10 cellular contexts compared by ENCODE assay signal in the genomic region with DNA sequence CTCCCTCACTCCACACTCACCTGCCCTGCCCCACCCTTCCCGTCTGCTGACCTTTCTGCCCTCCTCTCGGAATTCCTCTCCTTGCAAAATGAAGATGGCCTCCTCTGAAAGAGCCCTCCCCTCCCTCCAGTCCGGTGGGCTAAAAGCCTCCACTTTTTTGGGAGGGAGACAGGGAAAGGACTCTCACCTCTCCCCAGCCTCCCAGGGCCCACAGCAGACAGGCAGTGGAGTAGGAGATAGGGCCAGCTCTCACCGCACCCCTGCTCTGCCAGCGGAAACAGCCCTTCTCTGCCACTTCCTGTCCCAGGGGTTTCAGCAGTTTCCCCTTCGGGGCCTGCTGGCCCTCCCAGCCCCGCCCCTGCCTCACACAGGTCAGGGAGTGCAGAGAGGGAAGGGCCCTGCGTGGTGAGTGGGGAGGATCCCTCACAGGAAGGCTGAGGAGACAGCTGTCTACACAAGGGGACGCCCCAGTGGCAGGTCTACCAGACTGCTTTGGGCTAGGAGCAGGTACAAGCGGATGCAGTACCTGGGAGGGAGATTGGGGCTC. TPM values are rescaled to one million over a fixed set of nuclear protein-coding genes. Genes with fewer than 3 reads are reported as not detected.
A peak's percentile ranks its signal among the peaks of the same experiment; 100 is the strongest.
DNase-seq lines count a peak whose midpoint lies in the region; ATAC-seq and TF ChIP-seq lines count a peak whose summit lies in the region.
"Had no signal": no experiment of that assay in that cellular context is flagged by ENCODE, and none has a peak within 500 bp of the region (broad histone marks: within the 10 kb centered on the region; RNA-seq: fewer than 3 reads in every experiment).

No MANE protein-coding gene starts in this region.

- peak; percentile 79 for DNase-seq in RPMI8226
- DNase-seq in activated effector memory CD4-positive, alpha-beta T cell treated with anti-CD3 and anti-CD28 coated beads, Interleukin-2, amount 50 U/mL, for 16 hours, result peak; percentile 91
- no peak for DNase-seq in type B pancreatic cell (ENCODE audit: extremely low spot score, unreplicated experiment)
- DNase-seq in nephron progenitor cell, result no peak
- DNase-seq in ovary, result no peak

- peaks cover 4% of the 10 kb centered on the region for H3K36me3 Mint-ChIP-seq in type B pancreatic cell
- H3K36me3 Mint-ChIP-seq in nephron progenitor cell (ENCODE audit: low read depth), result no peaks in the 10 kb centered on the region
- H3K36me3 Mint-ChIP-seq: brain had no signal

- peaks cover 45% of the 10 kb centered on the region for H3K4me1 ChIP-seq in mucosa of stomach (ENCODE audit: control insufficient read depth, insufficient read depth, low read length)
- peaks cover 8% of the 10 kb centered on the region for H3K4me1 ChIP-seq in ovary (ENCODE audit: insufficient read depth)

- intact Hi-C loops in ovary (cut with DNase I), result no loop called here

- H3K9me3 ChIP-seq in mucosa of stomach (ENCODE audit: control insufficient read depth, low read length) (no peaks in the 10 kb centered on the region), ovary (no peaks in the 10 kb centered on the region)
- H3K9me3 ChIP-seq: thoracic aorta had no signal

- H3K27me3 Mint-ChIP-seq in type B pancreatic cell (no peaks in the 10 kb centered on the region), nephron progenitor cell (ENCODE audit: low read depth, poor library complexity) (peaks cover 7% of the 10 kb centered on the region)

- no peaks in the 10 kb centered on the region for H3K36me3 ChIP-seq in mucosa of stomach (ENCODE audit: control insufficient read depth, insufficient read depth, low read length)
- no peaks in the 10 kb centered on the region for H3K36me3 ChIP-seq in ovary
- H3K36me3 ChIP-seq: thoracic aorta had no signal

- H3K27me3 ChIP-seq in mucosa of stomach (ENCODE audit: control insufficient read depth, insufficient read depth, low read length) (no peaks in the 10 kb centered on the region), ovary (no peaks in the 10 kb centered on the region)

- H3K4me3 Mint-ChIP-seq in type B pancreatic cell (no peak overlapping the region), nephron progenitor cell (no peak overlapping the region)
- H3K4me3 Mint-ChIP-seq: brain had no signal

- peak overlapping the region; percentile 64 for H3K27ac Mint-ChIP-seq in type B pancreatic cell
- H3K27ac Mint-ChIP-seq in nephron progenitor cell, result no peak overlapping the region
- H3K27ac Mint-ChIP-seq: brain had no signal

- no peak for TF ChIP-seq EP300 in ovary (IDR thresholded peaks at IDR 0.05)

- ATAC-seq in GM19035 (IDR thresholded peaks at IDR 0.05; ENCODE audit: unreplicated experiment) (peak; percentile 99), HG03060 (IDR thresholded peaks at IDR 0.05; ENCODE audit: low read depth, unreplicated experiment) (peak; percentile 97)

- no peak overlapping the region for H3K27ac ChIP-seq in ovary
- H3K27ac ChIP-seq: thoracic aorta had no signal

- no peaks in the 10 kb centered on the region for H3K9me3 Mint-ChIP-seq in type B pancreatic cell
- peaks cover 28% of the 10 kb centered on the region for H3K9me3 Mint-ChIP-seq in nephron progenitor cell

- no peak overlapping the region for H3K4me3 ChIP-seq in mucosa of stomach (ENCODE audit: low read length)
- no peak overlapping the region for H3K4me3 ChIP-seq in ovary
- H3K4me3 ChIP-seq: thoracic aorta had no signal

- TF ChIP-seq POLR2A in ovary (IDR thresholded peaks at IDR 0.05), result no peak

- H3K9ac ChIP-seq in mucosa of stomach (ENCODE audit: low read length), result peak overlapping the region; percentile 48

- TF ChIP-seq CTCF in type B pancreatic cell (conservative IDR thresholded peaks at IDR 0.05) (no peak), nephron progenitor cell (IDR thresholded peaks at IDR 0.05) (no peak), ovary (IDR thresholded peaks at IDR 0.05) (no peak)

- 58 to 65% (median 62%) methylated on average over 10 of the region's 10 CpGs for WGBS in ovary, 3 donors

- H3K4me1 Mint-ChIP-seq in type B pancreatic cell (ENCODE audit: unreplicated experiment) (peaks cover 4% of the 10 kb centered on the region), nephron progenitor cell (peaks cover 5% of the 10 kb centered on the region)
- H3K4me1 Mint-ChIP-seq: brain had no signal

RNA-seq across cellular contexts. Expression of a gene that starts 18.2 kb away (rescaled TPM):
- total RNA-seq in type B pancreatic cell (ENCODE audit: low replicate concordance) (7.8 and 20.6 TPM in 2 replicates), ovary (10 to 100 TPM in 6 of 7 donors, 1 to 10 TPM in 1; 9.3 to 24.2 (median 20.2) TPM)
- polyA plus RNA-seq in ovary, result 10 to 100 TPM; 13.0 to 25.6 TPM

Comparison
In these comparisons a context has a peak if more than half of its experiments do, and no peak if none do; other contexts are left out.
1. DNase-seq: peak in RPMI8226 (single experiment) and activated effector memory CD4-positive, alpha-beta T cell treated with anti-CD3 and anti-CD28 coated beads, Interleukin-2, amount 50 U/mL, for 16 hours (single experiment); none in type B pancreatic cell (single experiment), nephron progenitor cell (single experiment) and ovary (0 of 5).